ENCODE assay signal across 10 cellular contexts in genomic region chr10:30185916-30186315, GRCh38.
DNase-seq lines count a peak whose midpoint lies in the region; ATAC-seq, FAIRE-seq and TF ChIP-seq lines count a peak whose summit lies in the region.
"Had no signal": no experiment of that assay in that cellular context is flagged by ENCODE, and none has a peak within 500 bp of the region (broad histone marks: within the 10 kb centered on the region; RNA-seq: fewer than 3 reads in every experiment).

No MANE protein-coding gene starts in this region.

- no peak overlapping the region for H4K12ac ChIP-seq in trophoblast cell (ENCODE audit: low read depth, low read length)

- no peaks in the 10 kb centered on the region for H4K20me1 ChIP-seq in fibroblast of lung (ENCODE audit: control insufficient read depth, extremely low read depth, insufficient read depth, low read length)

- FAIRE-seq in RCC 7860 (lab: Jason Lieb, UNC), result peak; percentile 96

- H3K9me3 Mint-ChIP-seq in Calu3 (ENCODE audit: low read depth, unreplicated experiment), result no peaks in the 10 kb centered on the region
- H3K9me3 Mint-ChIP-seq in activated CD4-positive, alpha-beta T cell treated with anti-CD3 and anti-CD28 coated beads, Interleukin-2, amount 10 ng/mL, durations not matched to agents 7 days and 5 days, result no peaks in the 10 kb centered on the region
- H3K9me3 Mint-ChIP-seq: activated CD4-positive, alpha-beta T cell treated with anti-CD3 and anti-CD28 coated beads, Interleukin-2, amount 10 ng/mL, durations not matched to agents 24 days and 14 days had no signal

- CTCF ChIA-PET in Calu3 (lab: Charles Lee), result interaction anchor here (0.7 to 1.2 kb wide), 4 partner anchors 10 to 183 kb away, joined by 3 read pairs; no protein-coding TSS in a partner anchor
- CTCF ChIA-PET in activated CD4-positive, alpha-beta T cell treated with anti-CD3 and anti-CD28 coated beads, Interleukin-2, amount 10 ng/mL, durations not matched to agents 7 days and 5 days (lab: Charles Lee), result interaction anchor here (1.3 kb wide), 1 partner anchor 34 kb away, joined by 3 read pairs; no protein-coding TSS in a partner anchor

- no peak overlapping the region for H2AFZ ChIP-seq in fibroblast of lung (ENCODE audit: low read length)
- H2AFZ ChIP-seq in trophoblast cell (ENCODE audit: insufficient read depth, low read length, poor library complexity), result no peak overlapping the region

- no peak overlapping the region for H3K14ac ChIP-seq in trophoblast cell (ENCODE audit: low read length)

- peak overlapping the region; percentile 60 for H4K91ac ChIP-seq in trophoblast cell (ENCODE audit: low read depth, low read length)

- H3K36me3 ChIP-seq in fibroblast of lung (ENCODE audit: control insufficient read depth, insufficient read depth, low read length) (no peaks in the 10 kb centered on the region), trophoblast cell (ENCODE audit: control insufficient read depth in 1 of 2, insufficient read depth in 2 of 2, low read length in 2 of 2) (no peaks in the 10 kb centered on the region)

- H3K9ac ChIP-seq in fibroblast of lung (ENCODE audit: insufficient read depth, low read length) (no peak overlapping the region), trophoblast cell (ENCODE audit: low read length) (no peak overlapping the region)

- H3K27me3 Mint-ChIP-seq in Calu3 (ENCODE audit: unreplicated experiment), result peaks cover 31% of the 10 kb centered on the region
- peaks cover 2% of the 10 kb centered on the region for H3K27me3 Mint-ChIP-seq in activated CD4-positive, alpha-beta T cell treated with anti-CD3 and anti-CD28 coated beads, Interleukin-2, amount 10 ng/mL, durations not matched to agents 7 days and 5 days

- WGBS in trophoblast cell (ENCODE audit: extremely low coverage, insufficient coverage, insufficient read length), result no CpG with 5 or more reads among the region's 3 CpGs

- no peak overlapping the region for H2BK12ac ChIP-seq in trophoblast cell (ENCODE audit: low read length)

- H3K4me1 Mint-ChIP-seq in Calu3 (ENCODE audit: low read depth, unreplicated experiment), result peaks cover 37% of the 10 kb centered on the region
- no peaks in the 10 kb centered on the region for H3K4me1 Mint-ChIP-seq in activated CD4-positive, alpha-beta T cell treated with anti-CD3 and anti-CD28 coated beads, Interleukin-2, amount 10 ng/mL, durations not matched to agents 7 days and 5 days
- H3K4me1 Mint-ChIP-seq: activated CD4-positive, alpha-beta T cell treated with anti-CD3 and anti-CD28 coated beads, Interleukin-2, amount 10 ng/mL, durations not matched to agents 24 days and 14 days had no signal

- H3K27me3 ChIP-seq in fibroblast of lung (ENCODE audit: control insufficient read depth, insufficient read depth, low read length) (no peaks in the 10 kb centered on the region), trophoblast cell (ENCODE audit: insufficient read depth, low read length) (no peaks in the 10 kb centered on the region)
- H3K27me3 ChIP-seq: body of pancreas had no signal

- H3K27ac ChIP-seq in fibroblast of lung (ENCODE audit: insufficient read depth, low read length) (no peak overlapping the region), trophoblast cell (ENCODE audit: low read depth, low read length) (no peak overlapping the region)

- H3K23ac ChIP-seq in trophoblast cell (ENCODE audit: low read length), result no peak overlapping the region

- H3K27ac Mint-ChIP-seq in Calu3 (ENCODE audit: unreplicated experiment), result peak overlapping the region; percentile 63
- H3K27ac Mint-ChIP-seq in activated CD4-positive, alpha-beta T cell treated with anti-CD3 and anti-CD28 coated beads, Interleukin-2, amount 10 ng/mL, durations not matched to agents 7 days and 5 days, result no peak overlapping the region
- H3K27ac Mint-ChIP-seq: activated CD4-positive, alpha-beta T cell treated with anti-CD3 and anti-CD28 coated beads, Interleukin-2, amount 10 ng/mL, durations not matched to agents 24 days and 14 days had no signal

- H3K4me2 ChIP-seq in fibroblast of lung (ENCODE audit: extremely low read depth, insufficient read depth, low read length) (peak overlapping the region; percentile 13), trophoblast cell (ENCODE audit: low read length) (no peak overlapping the region)

- H3K4me1 ChIP-seq in fibroblast of lung (ENCODE audit: control insufficient read depth, extremely low read depth, insufficient read depth, low read length), result peaks cover 20% of the 10 kb centered on the region
- H3K4me1 ChIP-seq in trophoblast cell (ENCODE audit: control insufficient read depth in 1 of 2, insufficient read depth in 2 of 2, low read length in 2 of 2), result peaks cover 31 to 45% of the 10 kb centered on the region in 2 experiments

- DNase-seq in Calu3, result peak; percentile 15
- peak; percentile 83 for DNase-seq in RCC 7860 (ENCODE audit: low spot score)
- peak; percentile 91 to 96 for DNase-seq in fibroblast of lung (ENCODE audit: low read depth in 2 of 2)
- DNase-seq in trophoblast cell, result no peak
- DNase-seq in activated CD4-positive, alpha-beta T cell treated with anti-CD3 and anti-CD28 coated beads, Interleukin-2, amount 10 ng/mL, durations not matched to agents 7 days and 5 days, result no peak
- DNase-seq in NCI-H345 treated with DMSO at 0.1 percent for 48 hours (lab: John Stamatoyannopoulos, UW; ENCODE audit: unreplicated experiment), result no peak
- no peak for DNase-seq in GDM1 (lab: John Stamatoyannopoulos, UW)
- DNase-seq: activated CD4-positive, alpha-beta T cell treated with anti-CD3 and anti-CD28 coated beads, Interleukin-2, amount 10 ng/mL, durations not matched to agents 24 days and 14 days had no signal

- POLR2A ChIA-PET in activated CD4-positive, alpha-beta T cell treated with anti-CD3 and anti-CD28 coated beads, Interleukin-2, amount 10 ng/mL, durations not matched to agents 7 days and 5 days (lab: Charles Lee), result no interaction called here

- H2BK120ac ChIP-seq in trophoblast cell (ENCODE audit: insufficient read depth, low read length, poor library complexity), result no peak overlapping the region

- H3K4ac ChIP-seq in trophoblast cell (ENCODE audit: low read depth, low read length), result no peak overlapping the region

- no TSS peak for BruUV-seq in Calu3 (replicated peaks; lab: Mats Ljungman, UMichigan)

- no peak overlapping the region for H3K18ac ChIP-seq in trophoblast cell (ENCODE audit: low read length)

- H3K4me3 Mint-ChIP-seq in Calu3 (ENCODE audit: low read depth, unreplicated experiment), result peak overlapping the region; percentile 65
- H3K4me3 Mint-ChIP-seq in activated CD4-positive, alpha-beta T cell treated with anti-CD3 and anti-CD28 coated beads, Interleukin-2, amount 10 ng/mL, durations not matched to agents 7 days and 5 days, result no peak overlapping the region
- H3K4me3 Mint-ChIP-seq: activated CD4-positive, alpha-beta T cell treated with anti-CD3 and anti-CD28 coated beads, Interleukin-2, amount 10 ng/mL, durations not matched to agents 24 days and 14 days had no signal

- H3K79me2 ChIP-seq in fibroblast of lung (ENCODE audit: control insufficient read depth, insufficient read depth, low read length) (no peaks in the 10 kb centered on the region), trophoblast cell (ENCODE audit: control insufficient read depth, insufficient read depth, low read length, poor library complexity) (peaks cover 9% of the 10 kb centered on the region)

- no peak overlapping the region for H2AK5ac ChIP-seq in trophoblast cell (ENCODE audit: low read length)

- no peak for ATAC-seq in GM19463 (IDR thresholded peaks at IDR 0.05; ENCODE audit: unreplicated experiment)

- peaks cover 36% of the 10 kb centered on the region for H3K79me1 ChIP-seq in trophoblast cell (ENCODE audit: low read length)

- H3K36me3 Mint-ChIP-seq in Calu3 (ENCODE audit: insufficient read depth, unreplicated experiment), result peaks cover 5% of the 10 kb centered on the region
- H3K36me3 Mint-ChIP-seq in activated CD4-positive, alpha-beta T cell treated with anti-CD3 and anti-CD28 coated beads, Interleukin-2, amount 10 ng/mL, durations not matched to agents 7 days and 5 days (ENCODE audit: low read depth), result no peaks in the 10 kb centered on the region

- no peak for TF ChIP-seq CTCF in Calu3 (IDR thresholded peaks at IDR 0.05; ENCODE audit: unreplicated experiment)
- no peak for TF ChIP-seq CTCF in fibroblast of lung (conservative IDR thresholded peaks at IDR 0.05 in 1 of 2, IDR thresholded peaks at IDR 0.05 in 1 of 2; ENCODE audit: low read depth in 1 of 2, low read length in 2 of 2)

- intact Hi-C loops in Calu3 (cut with micrococcal nuclease; ENCODE audit: unreplicated experiment), result no loop called here

- H2BK5ac ChIP-seq in trophoblast cell (ENCODE audit: low read depth, low read length, poor library complexity), result no peak overlapping the region

- H3K4me3 ChIP-seq in fibroblast of lung (replicated peaks in 1 of 4; ENCODE audit: control extremely low read depth in 1 of 4, insufficient read depth in 1 of 4, low read depth in 3 of 4, low read length in 4 of 4) (no peak overlapping the region), trophoblast cell (ENCODE audit: low read depth, low read length) (no peak overlapping the region)
- H3K4me3 ChIP-seq: body of pancreas had no signal

- H4K8ac ChIP-seq in trophoblast cell (ENCODE audit: low read depth, low read length), result no peak overlapping the region

- no peaks in the 10 kb centered on the region for H3K9me3 ChIP-seq in fibroblast of lung (ENCODE audit: control insufficient read depth, insufficient read depth, low read depth, low read length)
- H3K9me3 ChIP-seq in trophoblast cell (ENCODE audit: insufficient read depth, low read depth, low read length), result no peaks in the 10 kb centered on the region
- H3K9me3 ChIP-seq: body of pancreas had no signal

Comparison
In these comparisons a context has a peak if more than half of its experiments do, and no peak if none do; other contexts are left out.
1. DNase-seq: peak in Calu3 (single experiment), RCC 7860 (single experiment) and fibroblast of lung (2 of 2); none in trophoblast cell (0 of 2), activated CD4-positive, alpha-beta T cell treated with anti-CD3 and anti-CD28 coated beads, Interleukin-2, amount 10 ng/mL, durations not matched to agents 7 days and 5 days (single experiment), NCI-H345 treated with DMSO at 0.1 percent for 48 hours (single experiment) and GDM1 (single experiment).